8 cellular contexts compared by ENCODE assay signal in the genomic region with DNA sequence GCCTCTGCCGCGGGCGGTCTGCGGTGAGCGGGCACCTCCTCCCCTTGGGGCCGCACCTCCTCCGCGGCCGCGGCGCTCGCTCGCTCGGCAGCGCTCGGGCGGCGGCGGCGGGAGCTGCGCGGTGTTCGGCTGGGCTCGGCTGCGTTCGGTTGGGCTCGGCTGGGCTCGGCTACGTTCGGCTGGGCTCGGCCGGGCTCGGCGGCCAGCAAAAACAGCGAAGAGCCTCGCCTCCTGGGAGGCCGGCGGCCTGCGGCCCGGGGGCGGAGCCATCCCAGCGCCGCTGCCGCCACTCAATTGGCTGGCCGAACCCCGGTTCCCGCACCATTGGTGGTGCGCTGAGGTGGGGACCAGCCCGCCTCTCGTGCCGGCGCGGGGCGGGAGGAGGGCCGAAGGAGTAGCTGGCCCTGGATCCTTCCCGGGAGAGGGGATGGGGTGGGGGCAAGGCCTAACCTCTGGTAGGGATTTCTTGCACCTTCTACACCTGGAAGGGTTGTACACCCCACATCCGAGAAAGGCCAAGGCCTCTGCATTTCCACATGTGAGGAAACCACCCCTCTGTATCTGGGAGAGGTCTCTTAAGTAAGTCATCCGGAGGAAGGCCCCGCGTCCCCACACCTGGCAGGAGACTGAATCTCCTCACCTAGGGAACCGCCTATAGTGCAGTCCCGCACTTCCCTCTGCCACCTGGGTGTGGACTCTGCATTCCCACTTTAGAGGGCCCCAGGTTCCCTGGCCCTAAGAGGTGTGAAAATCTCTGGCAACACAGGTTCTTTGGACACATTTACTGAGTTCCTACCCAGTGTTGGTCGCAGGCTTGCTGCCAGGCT. TPM values are rescaled to one million over a fixed set of nuclear protein-coding genes. Genes with fewer than 3 reads are reported as not detected.
DNase-seq lines count a peak whose midpoint lies in the region; ATAC-seq and TF ChIP-seq lines count a peak whose summit lies in the region.

Gene ENHO, minus strand, starts transcription at position 20 of the 827 bp plus-strand sequence. CDS start 1,295 bp downstream, outside the sequence.

- H4K20me1 ChIP-seq in DND-41 (ENCODE audit: insufficient read depth, low read length) = peaks cover 12% of the 10 kb centered on the region; the same call in 1 of the 2 replicates

- peak within 1 kb of the TSS; percentile 61 for H2AFZ ChIP-seq in DND-41 (ENCODE audit: low read depth, low read length)
- peak within 1 kb of the TSS; percentile 93 for H2AFZ ChIP-seq in neuron (ENCODE audit: low read depth, low read length)

- H3K9me3 ChIP-seq in DND-41 (ENCODE audit: insufficient read depth, low read length, severe bottlenecking) (no peaks in the 10 kb centered on the region), neuron (ENCODE audit: low read length) (no peaks in the 10 kb centered on the region), stomach (no peaks in the 10 kb centered on the region)

- H3K4me3 ChIP-seq in DND-41 (ENCODE audit: low read depth in 1 of 2, low read length in 2 of 2) = peak within 1 kb of the TSS in 1 of 2 experiments; percentile 54; a peak in 2 of 4 replicates
- H3K4me3 ChIP-seq in H7 (ENCODE audit: insufficient read depth, low read depth, low read length) = peak within 1 kb of the TSS; percentile 51
- H3K4me3 ChIP-seq in neuron (ENCODE audit: low read length) = peak within 1 kb of the TSS; percentile 60
- H3K4me3 ChIP-seq in stomach = peak within 1 kb of the TSS; percentile 53 to 58 (median 54)

- TF ChIP-seq CTCF in DND-41 (IDR thresholded peaks at IDR 0.05; ENCODE audit: borderline replicate concordance, extremely low read depth, low read length, poor library complexity, severe bottlenecking) (no peak), stomach (IDR thresholded peaks at IDR 0.05) (no peak)

- no peaks in the 10 kb centered on the region for H3K36me3 ChIP-seq in DND-41 (ENCODE audit: insufficient read depth, low read length)
- no peaks in the 10 kb centered on the region for H3K36me3 ChIP-seq in H7 (replicated peaks; ENCODE audit: control insufficient read depth, insufficient read depth, low read length)
- H3K36me3 ChIP-seq in neuron (ENCODE audit: insufficient read depth, low read length) = no peaks in the 10 kb centered on the region
- no peaks in the 10 kb centered on the region for H3K36me3 ChIP-seq in stomach

- in situ Hi-C loops in SK-MEL-5 (cut with HindIII; ENCODE audit: low pct_unique_long_range_greater_than_20kb, low sequenced_read_pairs) = no loop called here

- H3K4me1 ChIP-seq in DND-41 (ENCODE audit: insufficient read depth, low read length) (peaks cover 16% of the 10 kb centered on the region), neuron (ENCODE audit: insufficient read depth, low read length) (peaks cover 13% of the 10 kb centered on the region), stomach (peaks cover 3 to 17% (median 13%) of the 10 kb centered on the region in 4 donors)

- peak within 1 kb of the TSS; percentile 46 for H3K9ac ChIP-seq in DND-41 (ENCODE audit: low read depth, low read length)

- H3K27ac ChIP-seq in DND-41 (ENCODE audit: low read length) (no peak within 1 kb of the TSS), stomach (peak within 1 kb of the TSS in 2 of 5 donors; percentile 56 to 75)

- peak; percentile 98 for ATAC-seq in DND-41 (ENCODE audit: insufficient read depth, low read depth)

- DNase-seq in DND-41 (peak; percentile 88), H7 (peak; percentile 100), M059J (ENCODE audit: low read depth) (peak; percentile 85), SK-MEL-5 (ENCODE audit: low read depth, low spot score) (peak; percentile 78), foreskin melanocyte (peak; percentile 68), stomach (peak; percentile 90)
- DNase-seq in activated naive CD4-positive, alpha-beta T cell treated with Interleukin-2 at 50 U/mL for 16 hours = peak; percentile 91

- TF ChIP-seq EP300 in stomach (IDR thresholded peaks at IDR 0.05) = no peak

- intact Hi-C loops in stomach (cut with DNase I; ENCODE audit: low total_unique reads) = no loop called here

- TF ChIP-seq POLR2A in stomach (IDR thresholded peaks at IDR 0.05) = no peak

- peaks cover 21% of the 10 kb centered on the region for H3K27me3 ChIP-seq in DND-41 (ENCODE audit: insufficient read depth, low read length, poor library complexity)
- peaks cover 15% of the 10 kb centered on the region for H3K27me3 ChIP-seq in H7 (ENCODE audit: control insufficient read depth, insufficient read depth, low read length)
- H3K27me3 ChIP-seq in neuron (ENCODE audit: insufficient read depth, low read length) = no peaks in the 10 kb centered on the region
- peaks cover 0 to 9% (median 0%) of the 10 kb centered on the region in 3 donors for H3K27me3 ChIP-seq in stomach

- peak within 1 kb of the TSS; percentile 84 for H3K4me2 ChIP-seq in DND-41 (ENCODE audit: insufficient read depth, low read length)

- 3 to 19% (median 5%) methylated on average over 10 to 63 of the region's 63 CpGs for WGBS in stomach, 5 donors

- no peaks in the 10 kb centered on the region for H3K79me2 ChIP-seq in DND-41 (ENCODE audit: insufficient read depth, low read length)

RNA-seq across cellular contexts. Expression of gene ENHO, which starts in this region (rescaled TPM):
- 33.3 and 35.1 TPM in 2 replicates for total RNA-seq in H7 (2014; rRNA removed; shearing (Covaris generic))
- total RNA-seq in M059J (2014; rRNA removed; shearing (Covaris generic)) = 0.71 and 2.0 TPM in 2 replicates
- 0.43 and 0.92 TPM in 2 replicates for total RNA-seq in SK-MEL-5 (2014; rRNA removed; shearing (Covaris generic))
- polyA plus RNA-seq in SK-MEL-5 (2015; cell fraction: cytosol; rRNA removed) = 0.47 and 1.0 TPM in 2 replicates
- not detected in 2 replicates for polyA plus RNA-seq in SK-MEL-5 (2015; cell fraction: nucleus; rRNA removed)
- 10 to 100 TPM in 1 of 5 donors, 1 to 10 TPM in 2, not detected in 2; 1.2 to 17.8 (median 5.0) TPM for total RNA-seq in stomach
- 10 to 100 TPM in 2 of 3 donors, 1 to 10 TPM in 1; 3.3 to 63.8 (median 29.7) TPM for polyA plus RNA-seq in stomach
